22 cellular contexts compared by ENCODE assay signal in the genomic region with DNA sequence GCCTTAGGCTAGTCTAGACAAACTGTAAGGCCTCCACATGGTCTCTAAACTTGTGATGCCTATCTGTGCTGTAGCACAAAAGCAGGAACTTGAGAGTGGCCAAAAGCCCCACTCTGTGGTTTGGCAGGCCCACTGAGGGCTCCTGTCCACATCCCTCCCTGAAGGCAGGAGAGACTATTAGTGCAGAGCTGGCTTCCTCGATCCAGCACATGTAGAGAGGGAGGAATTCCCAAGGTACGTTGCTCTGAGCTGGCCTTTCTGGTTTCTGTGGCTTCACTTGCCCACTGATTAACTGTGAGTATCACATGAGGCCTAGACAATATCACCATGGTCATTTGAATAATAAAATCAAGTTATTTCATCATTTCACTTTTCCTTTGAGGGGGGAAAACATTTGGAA.
"Had no signal": no experiment of that assay in that cellular context is flagged by ENCODE, and none has a peak within 500 bp of the region (broad histone marks: within the 10 kb centered on the region; RNA-seq: fewer than 3 reads in every experiment).

No MANE protein-coding gene starts in this region.

- H3K9me3 ChIP-seq: body of pancreas, ovary, sigmoid colon, spleen, thyroid gland, uterus had no signal

- H3K4me1 ChIP-seq: body of pancreas, sigmoid colon, spleen, thyroid gland, uterus had no signal

- H3K27me3 Mint-ChIP-seq: activated CD4-positive, alpha-beta T cell treated with anti-CD3 and anti-CD28 coated beads for 36 hours; stimulated activated naive B cell treated with anti-CD40 and anti-IgM and Interleukin-4, amounts not matched to agents 10 μg/mL and 1 μg/mL and 100 μg/mL, for 72 hours had no signal

- H3K27ac ChIP-seq: body of pancreas, ovary, sigmoid colon, spleen, thyroid gland had no signal

- H3K4me1 Mint-ChIP-seq: activated CD4-positive, alpha-beta T cell treated with anti-CD3 and anti-CD28 coated beads for 36 hours; activated CD8-positive, alpha-beta memory T cell treated with anti-CD3 and anti-CD28 coated beads, Interleukin-2, amount 10 ng/mL, durations not matched to agents 7 days and 5 days; activated naive CD8-positive, alpha-beta T cell treated with anti-CD3 and anti-CD28 coated beads, Interleukin-2, amount 10 ng/mL, durations not matched to agents 7 days and 5 days; activated T-helper 17 cell treated with anti-CD3 and anti-CD28 coated beads, Interleukin-2, amount 50 U/mL, for 72 hours; natural killer cell; WTC11 had no signal

- FAIRE-seq: colon, kidney had no signal

- H3K9me3 Mint-ChIP-seq: activated CD4-positive, alpha-beta memory T cell treated with anti-CD3 and anti-CD28 coated beads for 36 hours; activated T-helper 17 cell treated with anti-CD3 and anti-CD28 coated beads, Interleukin-2, amount 50 U/mL, for 72 hours; natural killer cell; WTC11 had no signal

- H3K36me3 Mint-ChIP-seq: activated CD4-positive, alpha-beta memory T cell treated with anti-CD3 and anti-CD28 coated beads for 36 hours; activated CD8-positive, alpha-beta memory T cell treated with anti-CD3 and anti-CD28 coated beads, Interleukin-2, amount 10 ng/mL, durations not matched to agents 7 days and 5 days; activated naive CD8-positive, alpha-beta T cell treated with anti-CD3 and anti-CD28 coated beads, Interleukin-2, amount 10 ng/mL, durations not matched to agents 7 days and 5 days; natural killer cell; stimulated activated naive B cell treated with anti-CD40 and anti-IgM and Interleukin-4, amounts not matched to agents 10 μg/mL and 1 μg/mL and 100 μg/mL, for 72 hours; WTC11 had no signal

- H3K27ac Mint-ChIP-seq: activated CD4-positive, alpha-beta memory T cell treated with anti-CD3 and anti-CD28 coated beads for 36 hours; activated CD4-positive, alpha-beta T cell treated with anti-CD3 and anti-CD28 coated beads for 36 hours; activated CD8-positive, alpha-beta memory T cell treated with anti-CD3 and anti-CD28 coated beads, Interleukin-2, amount 10 ng/mL, durations not matched to agents 7 days and 5 days; activated naive CD8-positive, alpha-beta T cell treated with anti-CD3 and anti-CD28 coated beads, Interleukin-2, amount 10 ng/mL, durations not matched to agents 7 days and 5 days; activated T-helper 17 cell treated with anti-CD3 and anti-CD28 coated beads, Interleukin-2, amount 50 U/mL, for 72 hours; natural killer cell; stimulated activated naive B cell treated with anti-CD40 and anti-IgM and Interleukin-4, amounts not matched to agents 10 μg/mL and 1 μg/mL and 100 μg/mL, for 72 hours; WTC11 had no signal

- H3K4me3 ChIP-seq: body of pancreas, ovary, sigmoid colon, spleen, thyroid gland, uterus had no signal

- H3K36me3 ChIP-seq: ovary, sigmoid colon, spleen, thyroid gland, uterus had no signal

- H3K27me3 ChIP-seq: body of pancreas, ovary, spleen, thyroid gland, uterus had no signal

- ATAC-seq: activated CD4-positive, alpha-beta T cell treated with anti-CD3 and anti-CD28 coated beads for 36 hours; activated CD8-positive, alpha-beta memory T cell treated with anti-CD3 and anti-CD28 coated beads, Interleukin-2, amount 10 ng/mL, durations not matched to agents 7 days and 5 days; activated T-helper 17 cell treated with anti-CD3 and anti-CD28 coated beads, Interleukin-2, amount 50 U/mL, for 72 hours; body of pancreas; stimulated activated naive B cell treated with anti-CD40 and anti-IgM and Interleukin-4, amounts not matched to agents 10 μg/mL and 1 μg/mL and 100 μg/mL, for 72 hours; WTC11 had no signal

- H3K4me3 Mint-ChIP-seq: activated CD4-positive, alpha-beta memory T cell treated with anti-CD3 and anti-CD28 coated beads for 36 hours; activated CD4-positive, alpha-beta T cell treated with anti-CD3 and anti-CD28 coated beads for 36 hours; activated CD8-positive, alpha-beta memory T cell treated with anti-CD3 and anti-CD28 coated beads, Interleukin-2, amount 10 ng/mL, durations not matched to agents 7 days and 5 days; activated naive CD8-positive, alpha-beta T cell treated with anti-CD3 and anti-CD28 coated beads, Interleukin-2, amount 10 ng/mL, durations not matched to agents 7 days and 5 days; activated T-helper 17 cell treated with anti-CD3 and anti-CD28 coated beads, Interleukin-2, amount 50 U/mL, for 72 hours; natural killer cell; stimulated activated naive B cell treated with anti-CD40 and anti-IgM and Interleukin-4, amounts not matched to agents 10 μg/mL and 1 μg/mL and 100 μg/mL, for 72 hours; WTC11 had no signal

- DNase-seq: activated CD4-positive, alpha-beta memory T cell treated with anti-CD3 and anti-CD28 coated beads for 36 hours; activated CD4-positive, alpha-beta T cell treated with anti-CD3 and anti-CD28 coated beads for 36 hours; activated CD8-positive, alpha-beta memory T cell treated with anti-CD3 and anti-CD28 coated beads, Interleukin-2, amount 10 ng/mL, durations not matched to agents 7 days and 5 days; activated naive CD4-positive, alpha-beta T cell treated with Interleukin-2 at 50 U/mL for 16 hours; activated naive CD8-positive, alpha-beta T cell treated with anti-CD3 and anti-CD28 coated beads, Interleukin-2, amount 10 ng/mL, durations not matched to agents 7 days and 5 days; amygdala; body of pancreas; central memory CD4-positive, alpha-beta T cell; foreskin melanocyte; kidney; mesendoderm; natural killer cell; ovary; sigmoid colon; spleen; stimulated activated CD4-positive, alpha-beta T cell treated with anti-CD3 and anti-CD28 coated beads, Interleukin-4, amount 100 ng/mL, for 4 hours; stimulated activated naive B cell treated with anti-CD40 and anti-IgM and Interleukin-4, amounts not matched to agents 10 μg/mL and 1 μg/mL and 100 μg/mL, for 72 hours; thyroid gland; uterus had no signal
